ENCODE assay signal across 9 cellular contexts in the genomic region with DNA sequence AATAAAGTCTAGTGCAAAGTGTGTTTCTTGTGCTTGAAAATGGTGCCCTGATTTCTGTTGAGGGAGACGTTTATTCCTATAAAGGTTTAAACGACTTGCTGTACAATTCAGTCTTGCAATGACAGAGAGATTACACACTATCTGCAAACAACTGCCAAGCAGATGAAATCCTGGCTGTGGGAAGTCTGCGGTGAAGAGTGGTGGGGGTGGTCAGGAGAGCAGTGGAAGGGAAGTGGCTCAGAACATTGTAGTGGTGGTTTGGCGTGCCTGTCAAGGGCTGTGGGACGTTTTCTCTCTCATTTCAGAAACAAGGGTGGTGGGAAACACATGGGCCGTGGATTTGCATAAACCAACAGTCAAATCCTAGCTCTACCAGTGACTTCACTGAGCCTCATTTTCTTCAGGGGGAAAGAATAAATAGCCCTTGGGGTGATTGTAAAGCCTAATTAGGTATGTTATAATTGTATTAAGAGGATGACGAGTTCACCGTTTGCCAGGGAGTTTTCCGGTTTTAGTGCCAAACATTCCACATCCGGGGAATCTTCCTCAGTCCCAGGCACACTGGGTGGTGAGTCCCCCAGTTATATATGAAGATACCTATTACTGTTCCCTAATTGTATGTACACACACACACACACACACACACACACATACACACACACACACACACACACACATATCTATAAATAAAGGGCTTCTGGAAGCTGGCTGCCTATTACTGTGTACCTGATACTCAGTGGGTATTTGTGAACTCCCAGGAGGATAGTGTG.
DNase-seq lines count a peak whose midpoint lies in the region; ATAC-seq and TF ChIP-seq lines count a peak whose summit lies in the region.
"Had no signal": no experiment of that assay in that cellular context is flagged by ENCODE, and none has a peak within 500 bp of the region (broad histone marks: within the 10 kb centered on the region; RNA-seq: fewer than 3 reads in every experiment).

No MANE protein-coding gene starts in this region.

- no peaks in the 10 kb centered on the region for H3K27me3 ChIP-seq in OCI-LY3 (ENCODE audit: low read depth, low read length)
- H3K27me3 ChIP-seq in cardiac muscle cell = no peaks in the 10 kb centered on the region
- H3K27me3 ChIP-seq: SJCRH30 had no signal

- peaks cover 41% of the 10 kb centered on the region for H3K4me1 ChIP-seq in OCI-LY3 (ENCODE audit: low read length)
- H3K4me1 ChIP-seq in cardiac muscle cell (ENCODE audit: low read depth) = peaks cover 60% of the 10 kb centered on the region

- peak overlapping the region; percentile 43 for H3K4me2 ChIP-seq in OCI-LY3 (ENCODE audit: low read length)

- no peak for TF ChIP-seq CTCF in OCI-LY3 (IDR thresholded peaks at IDR 0.05; ENCODE audit: low read depth, low read length)
- TF ChIP-seq CTCF in cardiac muscle cell (IDR thresholded peaks at IDR 0.05; ENCODE audit: low read depth, low read length) = no peak

- H3K27ac Mint-ChIP-seq in activated T-helper 17 cell treated with anti-CD3 and anti-CD28 coated beads, Interleukin-2, amount 50 U/mL, for 72 hours = peak overlapping the region; percentile 99

- no peaks in the 10 kb centered on the region; the same call in 1 of the 2 replicates for H3K79me2 ChIP-seq in OCI-LY3 (ENCODE audit: low read length)

- no peaks in the 10 kb centered on the region for H3K27me3 Mint-ChIP-seq in activated T-helper 17 cell treated with anti-CD3 and anti-CD28 coated beads, Interleukin-2, amount 50 U/mL, for 72 hours

- H3K36me3 ChIP-seq in OCI-LY3 (replicated peaks; ENCODE audit: low read depth, low read length) (no peaks in the 10 kb centered on the region), cardiac muscle cell (no peaks in the 10 kb centered on the region)

- ATAC-seq in GM18870 (IDR thresholded peaks at IDR 0.05; ENCODE audit: unreplicated experiment) = peak; percentile 58
- ATAC-seq in HG03064 (IDR thresholded peaks at IDR 0.05; ENCODE audit: low read depth, unreplicated experiment) = peak; percentile 46
- ATAC-seq in activated T-helper 17 cell treated with anti-CD3 and anti-CD28 coated beads, Interleukin-2, amount 50 U/mL, for 72 hours (replicated peaks) = peak; percentile 65

- H3K9me3 ChIP-seq in OCI-LY3 (ENCODE audit: insufficient read depth, low read length) (no peaks in the 10 kb centered on the region), cardiac muscle cell (ENCODE audit: low read depth) (no peaks in the 10 kb centered on the region)
- H3K9me3 ChIP-seq: SJCRH30 had no signal

- H3K4me3 ChIP-seq in OCI-LY3 (ENCODE audit: low read length) (no peak overlapping the region), cardiac muscle cell (no peak overlapping the region)
- H3K4me3 ChIP-seq: SJCRH30 had no signal

- H3K36me3 Mint-ChIP-seq in activated T-helper 17 cell treated with anti-CD3 and anti-CD28 coated beads, Interleukin-2, amount 50 U/mL, for 72 hours (ENCODE audit: low read depth) = peaks cover 20% of the 10 kb centered on the region

- H3K4me1 Mint-ChIP-seq in activated T-helper 17 cell treated with anti-CD3 and anti-CD28 coated beads, Interleukin-2, amount 50 U/mL, for 72 hours = peaks cover 66% of the 10 kb centered on the region

- H2AFZ ChIP-seq in OCI-LY3 (ENCODE audit: low read depth, low read length) = no peak overlapping the region

- H3K27ac ChIP-seq in OCI-LY3 (ENCODE audit: low read length) (no peak overlapping the region), cardiac muscle cell (peak overlapping the region; percentile 82)
- H3K27ac ChIP-seq: SJCRH30 had no signal

- H3K4me3 Mint-ChIP-seq in activated T-helper 17 cell treated with anti-CD3 and anti-CD28 coated beads, Interleukin-2, amount 50 U/mL, for 72 hours = peak overlapping the region; percentile 92

- peak; percentile 85 for DNase-seq in AG20443 (ENCODE audit: low spot score)
- peak; percentile 61 to 89 for DNase-seq in cardiac muscle cell (ENCODE audit: low read depth in 1 of 2, low spot score in 1 of 2)
- DNase-seq in stimulated activated CD4-positive, alpha-beta T cell treated with anti-CD3 and anti-CD28 coated beads, Interleukin-12 subunit alpha, Interleukin-12 subunit beta, amount 100 ng/mL, for 24 hours (ENCODE audit: low read depth in 2 of 2) = peak; percentile 52 to 65
- no peak for DNase-seq in NCI-H128 (lab: John Stamatoyannopoulos, UW; ENCODE audit: unreplicated experiment)

- peaks cover 3% of the 10 kb centered on the region for H3K9me3 Mint-ChIP-seq in activated T-helper 17 cell treated with anti-CD3 and anti-CD28 coated beads, Interleukin-2, amount 50 U/mL, for 72 hours

- no peaks in the 10 kb centered on the region for H4K20me1 ChIP-seq in OCI-LY3 (ENCODE audit: insufficient read depth, low read length)

- no peak overlapping the region for H3K9ac ChIP-seq in OCI-LY3 (ENCODE audit: low read length)
